ENCODE assay signal across 8 cellular contexts in genomic region chr17:78316867-78317816, GRCh38. TPM values are rescaled to one million over a fixed set of nuclear protein-coding genes. Genes with fewer than 3 reads are reported as not detected.
DNase-seq lines count a peak whose midpoint lies in the region; TF ChIP-seq lines count a peak whose summit lies in the region.

No MANE protein-coding gene starts in this region.

- H3K4me3 ChIP-seq in WERI-Rb-1 (ENCODE audit: low read depth, low read length): no peak overlapping the region
- H3K4me3 ChIP-seq in tibial nerve: no peak overlapping the region

- no peaks in the 10 kb centered on the region for H3K27me3 ChIP-seq in WERI-Rb-1 (ENCODE audit: insufficient read depth, low read depth, severe bottlenecking)
- H3K27me3 ChIP-seq in tibial nerve: no peaks in the 10 kb centered on the region

- DNase-seq in activated naive CD4-positive, alpha-beta T cell treated with anti-CD3 and anti-CD28 coated beads, Interleukin-2, amount 10 ng/mL, durations not matched to agents 7 days and 5 days: no peak
- DNase-seq in WERI-Rb-1 (peak; percentile 68), iPS-NIHi7 (ENCODE audit: extremely low spot score) (peak; percentile 90), tibial nerve (ENCODE audit: low spot score in 2 of 2) (no peak), anterior cingulate cortex (lab: John Stamatoyannopoulos, UW) (no peak)
- no peak for DNase-seq in stimulated activated naive CD4-positive, alpha-beta T cell (lab: John Stamatoyannopoulos, UW)
- DNase-seq in stimulated activated CD4-positive, alpha-beta T cell treated with anti-CD3 and anti-CD28 coated beads, Interleukin-4, amount 100 ng/mL, for 4 hours: no peak

- no peaks in the 10 kb centered on the region for H3K27me3 Mint-ChIP-seq in activated naive CD4-positive, alpha-beta T cell treated with anti-CD3 and anti-CD28 coated beads, Interleukin-2, amount 50 U/mL, for 24 hours
- peaks cover 38% of the 10 kb centered on the region for H3K27me3 Mint-ChIP-seq in activated naive CD4-positive, alpha-beta T cell treated with anti-CD3 and anti-CD28 coated beads, Interleukin-2, amount 10 ng/mL, durations not matched to agents 7 days and 5 days

- H3K9me3 Mint-ChIP-seq in activated naive CD4-positive, alpha-beta T cell treated with anti-CD3 and anti-CD28 coated beads, Interleukin-2, amount 50 U/mL, for 24 hours: no peaks in the 10 kb centered on the region
- H3K9me3 Mint-ChIP-seq in activated naive CD4-positive, alpha-beta T cell treated with anti-CD3 and anti-CD28 coated beads, Interleukin-2, amount 10 ng/mL, durations not matched to agents 7 days and 5 days: no peaks in the 10 kb centered on the region

- H3K4me1 Mint-ChIP-seq in activated naive CD4-positive, alpha-beta T cell treated with anti-CD3 and anti-CD28 coated beads, Interleukin-2, amount 50 U/mL, for 24 hours: peaks cover 46% of the 10 kb centered on the region
- H3K4me1 Mint-ChIP-seq in activated naive CD4-positive, alpha-beta T cell treated with anti-CD3 and anti-CD28 coated beads, Interleukin-2, amount 10 ng/mL, durations not matched to agents 7 days and 5 days: peaks cover 50% of the 10 kb centered on the region

- H3K27ac Mint-ChIP-seq in activated naive CD4-positive, alpha-beta T cell treated with anti-CD3 and anti-CD28 coated beads, Interleukin-2, amount 50 U/mL, for 24 hours: peak overlapping the region; percentile 20
- H3K27ac Mint-ChIP-seq in activated naive CD4-positive, alpha-beta T cell treated with anti-CD3 and anti-CD28 coated beads, Interleukin-2, amount 10 ng/mL, durations not matched to agents 7 days and 5 days: no peak overlapping the region

- no peak for TF ChIP-seq POLR2A in tibial nerve (IDR thresholded peaks at IDR 0.05)

- no peaks in the 10 kb centered on the region for H3K36me3 ChIP-seq in WERI-Rb-1
- H3K36me3 ChIP-seq in tibial nerve: no peaks in the 10 kb centered on the region

- CTCF ChIA-PET in activated naive CD4-positive, alpha-beta T cell treated with anti-CD3 and anti-CD28 coated beads, Interleukin-2, amount 10 ng/mL, durations not matched to agents 7 days and 5 days (lab: Charles Lee): interaction anchor here (0.5 to 0.7 kb wide), 2 partner anchors 29 to 105 kb away, joined by 3 read pairs; no protein-coding TSS in a partner anchor

- no peaks in the 10 kb centered on the region for H3K36me3 Mint-ChIP-seq in activated naive CD4-positive, alpha-beta T cell treated with anti-CD3 and anti-CD28 coated beads, Interleukin-2, amount 50 U/mL, for 24 hours
- H3K36me3 Mint-ChIP-seq in activated naive CD4-positive, alpha-beta T cell treated with anti-CD3 and anti-CD28 coated beads, Interleukin-2, amount 10 ng/mL, durations not matched to agents 7 days and 5 days: no peaks in the 10 kb centered on the region

- TF ChIP-seq EP300 in tibial nerve (IDR thresholded peaks at IDR 0.05): no peak

- WGBS in tibial nerve, 2 donors: 51 to 54% methylated on average over 21 of the region's 21 CpGs

- H3K27ac ChIP-seq in WERI-Rb-1 (peak overlapping the region; percentile 9), tibial nerve (peak overlapping the region; percentile 30 to 94 (median 82))

- TF ChIP-seq CTCF in WERI-Rb-1 (IDR thresholded peaks at IDR 0.05; ENCODE audit: low read depth, low read length) (no peak), tibial nerve (IDR thresholded peaks at IDR 0.05) (no peak)

- peaks cover 0 to 56% (median 41%) of the 10 kb centered on the region in 4 donors for H3K4me1 ChIP-seq in tibial nerve

- peak overlapping the region; percentile 17 for H3K4me3 Mint-ChIP-seq in activated naive CD4-positive, alpha-beta T cell treated with anti-CD3 and anti-CD28 coated beads, Interleukin-2, amount 50 U/mL, for 24 hours
- no peak overlapping the region for H3K4me3 Mint-ChIP-seq in activated naive CD4-positive, alpha-beta T cell treated with anti-CD3 and anti-CD28 coated beads, Interleukin-2, amount 10 ng/mL, durations not matched to agents 7 days and 5 days

- no peaks in the 10 kb centered on the region for H3K9me3 ChIP-seq in WERI-Rb-1 (ENCODE audit: severe bottlenecking)
- H3K9me3 ChIP-seq in tibial nerve: no peaks in the 10 kb centered on the region

RNA-seq across cellular contexts. Expression of gene SOCS3, which starts 42.7 kb away (rescaled TPM):
- 10 to 100 TPM; 23.7 to 76.5 (median 59.7) TPM for total RNA-seq in tibial nerve

Comparison
In these comparisons a context has a peak if more than half of its experiments do, and no peak if none do; other contexts are left out.
1. DNase-seq: peak in WERI-Rb-1 (single experiment) and iPS-NIHi7 (single experiment); none in activated naive CD4-positive, alpha-beta T cell treated with anti-CD3 and anti-CD28 coated beads, Interleukin-2, amount 10 ng/mL, durations not matched to agents 7 days and 5 days (single experiment), tibial nerve (0 of 2), stimulated activated naive CD4-positive, alpha-beta T cell (0 of 6), stimulated activated CD4-positive, alpha-beta T cell treated with anti-CD3 and anti-CD28 coated beads, Interleukin-4, amount 100 ng/mL, for 4 hours (0 of 2) and anterior cingulate cortex (0 of 58).